ENCODE assay signal across 10 cellular contexts in the genomic region with DNA sequence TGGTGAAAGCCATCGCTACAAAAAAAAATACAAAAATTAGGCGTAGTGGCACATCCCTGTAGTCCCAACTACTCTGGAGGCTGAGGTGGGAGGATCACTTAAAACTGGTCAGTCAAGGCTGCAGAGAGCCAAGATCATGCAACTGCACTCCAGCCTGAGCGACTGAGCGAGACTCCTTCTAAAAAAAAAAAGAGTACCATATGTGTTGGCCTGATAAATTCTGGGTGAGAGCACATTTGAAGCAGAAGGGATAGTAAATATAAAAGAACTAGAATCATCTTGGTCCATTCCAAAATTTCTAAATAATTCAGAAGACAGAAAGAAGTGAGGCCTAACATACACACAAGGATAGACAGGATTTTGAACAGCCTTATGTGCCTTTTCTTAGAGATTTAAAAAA. TPM values are rescaled to one million over a fixed set of nuclear protein-coding genes. Genes with fewer than 3 reads are reported as not detected.
DNase-seq lines count a peak whose midpoint lies in the region; TF ChIP-seq lines count a peak whose summit lies in the region.
"Had no signal": no experiment of that assay in that cellular context is flagged by ENCODE, and none has a peak within 500 bp of the region (broad histone marks: within the 10 kb centered on the region; RNA-seq: fewer than 3 reads in every experiment).

No MANE protein-coding gene starts in this region.

- H2BK120ac ChIP-seq in mesenchymal stem cell (ENCODE audit: low read depth, low read length) = no peak overlapping the region

- no peak for DNase-seq in A673 (ENCODE audit: low spot score)
- DNase-seq in activated T-helper 1 cell treated with anti-CD3 and anti-CD28 coated beads, Interleukin-12 subunit alpha, Interleukin-12 subunit beta, Interleukin-2, Interleukin-4 antibody, amounts not matched to agents 30 ng/mL and 10 ng/mL and 1 ng/mL, durations not matched to agents 14 hours and 24 hours and 36 hours (ENCODE audit: low spot score) = no peak
- DNase-seq in mesenchymal stem cell = no peak
- DNase-seq in caudate nucleus (lab: John Stamatoyannopoulos, UW) = no peak
- DNase-seq in dermis blood vessel endothelial cell = no peak
- DNase-seq in NCI-H2081 treated with DMSO at 0.1 percent for 48 hours (lab: John Stamatoyannopoulos, UW) = no peak
- DNase-seq in ecto neural progenitor cell (ENCODE audit: low spot score) = no peak
- DNase-seq: NCI-H446 treated with DMSO at 0.1 percent for 48 hours, SHP77 treated with DMSO at 0.1 percent for 48 hours had no signal

- peak overlapping the region in 1 of 2 experiments; percentile 32 for H3K14ac ChIP-seq in mesenchymal stem cell (ENCODE audit: low read length in 2 of 2)

- H3K9ac ChIP-seq in mesenchymal stem cell (ENCODE audit: low read length) = peak overlapping the region; percentile 99

- no peaks in the 10 kb centered on the region; the same call in 1 of the 2 replicates for H4K20me1 ChIP-seq in DOHH2 (ENCODE audit: control insufficient read depth, insufficient read depth, low read depth, low read length)

- no peak overlapping the region for H2BK12ac ChIP-seq in mesenchymal stem cell (ENCODE audit: low read length in 2 of 2)

- peaks cover 33% of the 10 kb centered on the region for H3K4me1 ChIP-seq in A673 (ENCODE audit: insufficient read depth, low read length, poor library complexity, severe bottlenecking)
- H3K4me1 ChIP-seq in DOHH2 (ENCODE audit: control insufficient read depth, low read length) = peaks cover 47% of the 10 kb centered on the region
- H3K4me1 ChIP-seq in mesenchymal stem cell (ENCODE audit: control insufficient read depth, insufficient read depth, low read depth, low read length) = peaks cover 9% of the 10 kb centered on the region

- H3K4me1 Mint-ChIP-seq in activated T-helper 1 cell treated with anti-CD3 and anti-CD28 coated beads, Interleukin-12 subunit alpha, Interleukin-12 subunit beta, Interleukin-2, Interleukin-4 antibody, amounts not matched to agents 30 ng/mL and 10 ng/mL and 1 ng/mL, durations not matched to agents 14 hours and 24 hours and 36 hours (ENCODE audit: low read depth) = peaks cover 46% of the 10 kb centered on the region

- H3K4me3 ChIP-seq in A673 (ENCODE audit: low read depth, low read length, poor library complexity, severe bottlenecking) (peak overlapping the region; percentile 90), DOHH2 (ENCODE audit: low read length) (peak overlapping the region; percentile 78), mesenchymal stem cell (ENCODE audit: insufficient read depth in 1 of 2, low read depth in 1 of 2, low read length in 2 of 2) (peak overlapping the region in 1 of 2 experiments; percentile 92)

- BruUV-seq in A673 (replicated peaks; lab: Mats Ljungman, UMichigan) = no TSS peak

- no peak overlapping the region for H4K91ac ChIP-seq in mesenchymal stem cell (ENCODE audit: low read length)

- H3F3A ChIP-seq in DOHH2 (ENCODE audit: control insufficient read depth, insufficient read depth) = no peaks in the 10 kb centered on the region

- no peak overlapping the region for H3K18ac ChIP-seq in mesenchymal stem cell (ENCODE audit: low read depth in 1 of 2, low read length in 2 of 2)

- TF ChIP-seq CTCF in A673 (conservative IDR thresholded peaks at IDR 0.05; ENCODE audit: low read depth, low read length) (no peak), DOHH2 (IDR thresholded peaks at IDR 0.05; ENCODE audit: low read depth, low read length, poor library complexity, severe bottlenecking) (no peak)

- H2BK15ac ChIP-seq in mesenchymal stem cell (ENCODE audit: low read depth, poor library complexity, severe bottlenecking) = no peak overlapping the region

- peaks cover 22% of the 10 kb centered on the region for H3K36me3 Mint-ChIP-seq in activated T-helper 1 cell treated with anti-CD3 and anti-CD28 coated beads, Interleukin-12 subunit alpha, Interleukin-12 subunit beta, Interleukin-2, Interleukin-4 antibody, amounts not matched to agents 30 ng/mL and 10 ng/mL and 1 ng/mL, durations not matched to agents 14 hours and 24 hours and 36 hours (ENCODE audit: low read depth)

- H3K79me2 ChIP-seq in DOHH2 (ENCODE audit: control insufficient read depth, low read length) = peaks cover 78% of the 10 kb centered on the region

- H3K9me3 Mint-ChIP-seq in activated T-helper 1 cell treated with anti-CD3 and anti-CD28 coated beads, Interleukin-12 subunit alpha, Interleukin-12 subunit beta, Interleukin-2, Interleukin-4 antibody, amounts not matched to agents 30 ng/mL and 10 ng/mL and 1 ng/mL, durations not matched to agents 14 hours and 24 hours and 36 hours = no peaks in the 10 kb centered on the region

- H2BK5ac ChIP-seq in mesenchymal stem cell (ENCODE audit: low read depth, low read length, poor library complexity, severe bottlenecking) = no peak overlapping the region

- H3K36me3 ChIP-seq in A673 (ENCODE audit: insufficient read depth, low read length, poor library complexity, severe bottlenecking) = peaks cover 15% of the 10 kb centered on the region
- H3K36me3 ChIP-seq in DOHH2 (ENCODE audit: control insufficient read depth, low read length) = peaks cover 42% of the 10 kb centered on the region
- H3K36me3 ChIP-seq in mesenchymal stem cell (ENCODE audit: control insufficient read depth in 1 of 2, insufficient read depth in 2 of 2, low read depth in 1 of 2, low read length in 2 of 2) = peaks cover 0 to 18% of the 10 kb centered on the region in 2 experiments

- intact Hi-C loops in A673 (cut with micrococcal nuclease; ENCODE audit: unreplicated experiment) = no loop called here
- intact Hi-C loops in activated T-helper 1 cell treated with anti-CD3 and anti-CD28 coated beads, Interleukin-12 subunit alpha, Interleukin-12 subunit beta, Interleukin-2, Interleukin-4 antibody, amounts not matched to agents 30 ng/mL and 10 ng/mL and 1 ng/mL, durations not matched to agents 14 hours and 24 hours and 36 hours (cut with micrococcal nuclease) = loop anchor here (5.0 kb wide), 4 partner anchors 493 to 1982 kb away; a partner anchor contains a TSS

- H3K23ac ChIP-seq in mesenchymal stem cell (ENCODE audit: low read length in 2 of 2) = no peak overlapping the region

- H3K27me3 Mint-ChIP-seq in activated T-helper 1 cell treated with anti-CD3 and anti-CD28 coated beads, Interleukin-12 subunit alpha, Interleukin-12 subunit beta, Interleukin-2, Interleukin-4 antibody, amounts not matched to agents 30 ng/mL and 10 ng/mL and 1 ng/mL, durations not matched to agents 14 hours and 24 hours and 36 hours (ENCODE audit: insufficient read depth) = no peaks in the 10 kb centered on the region

- H3K9me3 ChIP-seq in A673 (ENCODE audit: low read depth, low read length, poor library complexity, severe bottlenecking) (no peaks in the 10 kb centered on the region), DOHH2 (ENCODE audit: control insufficient read depth, insufficient read depth, low read length) (no peaks in the 10 kb centered on the region), mesenchymal stem cell (ENCODE audit: control insufficient read depth, low read length) (no peaks in the 10 kb centered on the region)

- no peak overlapping the region for H4K8ac ChIP-seq in mesenchymal stem cell (ENCODE audit: low read length)

- H3K9me2 ChIP-seq in DOHH2 (replicated peaks; ENCODE audit: control insufficient read depth, low read length) = no peaks in the 10 kb centered on the region

- no peak overlapping the region for H2AFZ ChIP-seq in mesenchymal stem cell (ENCODE audit: low read depth, low read length)

- H2AK5ac ChIP-seq in mesenchymal stem cell (ENCODE audit: low read length, severe bottlenecking) = no peak overlapping the region

- no peaks in the 10 kb centered on the region for H3K27me3 ChIP-seq in A673 (replicated peaks; ENCODE audit: insufficient read depth, low read depth, low read length, poor library complexity)
- H3K27me3 ChIP-seq in DOHH2 (ENCODE audit: control insufficient read depth, low read length) = no peaks in the 10 kb centered on the region
- no peaks in the 10 kb centered on the region for H3K27me3 ChIP-seq in mesenchymal stem cell (ENCODE audit: control insufficient read depth in 1 of 2, insufficient read depth in 1 of 2, low read length in 2 of 2)

- POLR2A ChIA-PET in A673 (lab: Charles Lee; ENCODE audit: low non-redundant PET) = no interaction called here

- peak overlapping the region; percentile 63 for H3K4me3 Mint-ChIP-seq in activated T-helper 1 cell treated with anti-CD3 and anti-CD28 coated beads, Interleukin-12 subunit alpha, Interleukin-12 subunit beta, Interleukin-2, Interleukin-4 antibody, amounts not matched to agents 30 ng/mL and 10 ng/mL and 1 ng/mL, durations not matched to agents 14 hours and 24 hours and 36 hours

- H3K27ac Mint-ChIP-seq in activated T-helper 1 cell treated with anti-CD3 and anti-CD28 coated beads, Interleukin-12 subunit alpha, Interleukin-12 subunit beta, Interleukin-2, Interleukin-4 antibody, amounts not matched to agents 30 ng/mL and 10 ng/mL and 1 ng/mL, durations not matched to agents 14 hours and 24 hours and 36 hours = peak overlapping the region; percentile 29

- CTCF ChIA-PET in A673 (lab: Charles Lee) = no interaction called here

- H3K27ac ChIP-seq in A673 (ENCODE audit: low read depth, low read length, poor library complexity, severe bottlenecking) (peak overlapping the region; percentile 38), DOHH2 (ENCODE audit: low read depth, low read length) (no peak overlapping the region), mesenchymal stem cell (ENCODE audit: low read length, poor library complexity, severe bottlenecking) (no peak overlapping the region), caudate nucleus (ENCODE audit: low read depth, low read length) (no peak overlapping the region)

- WGBS in mesenchymal stem cell = 98% methylated on average over 2 of the region's 4 CpGs

- no peak overlapping the region for H3K4ac ChIP-seq in mesenchymal stem cell (ENCODE audit: low read depth in 1 of 2, low read length in 2 of 2)

- H3K79me1 ChIP-seq in mesenchymal stem cell (replicated peaks; ENCODE audit: low read length, poor library complexity, severe bottlenecking) = no peaks in the 10 kb centered on the region

- peak overlapping the region; percentile 91 for H3K4me2 ChIP-seq in DOHH2 (ENCODE audit: low read length)
- H3K4me2 ChIP-seq in mesenchymal stem cell (ENCODE audit: low read length, poor library complexity, severe bottlenecking) = no peak overlapping the region

RNA-seq across cellular contexts. Expression of a gene that starts 2.2 kb away (rescaled TPM):
- total RNA-seq in A673 (2021) (41.3 and 45.5 TPM in 2 replicates), dermis blood vessel endothelial cell (42.2 and 47.0 TPM in 2 replicates)
- 36.1 and 39.8 TPM in 2 replicates for total RNA-seq in activated T-helper 1 cell treated with anti-CD3 and anti-CD28 coated beads, Interleukin-12 subunit alpha, Interleukin-12 subunit beta, Interleukin-2, Interleukin-4 antibody, amounts not matched to agents 30 ng/mL and 10 ng/mL and 1 ng/mL, durations not matched to agents 14 hours and 24 hours and 36 hours
- 19.3 TPM for polyA plus RNA-seq in mesenchymal stem cell (2013, experiment 1 of 2)
- 20.0 TPM for polyA plus RNA-seq in mesenchymal stem cell (2013, experiment 2 of 2)
